ENCODE assay signal across 12 cellular contexts in the genomic region with DNA sequence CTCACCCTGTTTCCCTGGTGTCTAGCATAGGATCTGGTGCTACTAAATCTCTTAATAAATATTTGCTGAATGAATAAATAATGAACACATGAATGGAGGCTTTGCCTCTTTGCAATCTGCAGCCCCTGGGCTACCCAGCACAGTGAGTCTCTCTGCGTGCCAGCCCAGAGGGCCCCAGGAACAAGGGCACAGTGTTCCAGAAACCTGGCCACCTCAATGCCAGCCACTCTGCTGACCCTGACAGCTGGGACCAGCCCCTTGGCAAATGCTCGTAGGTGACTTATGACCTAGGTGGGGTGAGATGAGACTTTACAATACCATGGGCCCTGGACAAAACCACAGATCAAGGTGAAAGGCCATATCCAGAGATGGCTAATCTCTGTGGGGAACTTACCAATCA. TPM values are rescaled to one million over a fixed set of nuclear protein-coding genes. Genes with fewer than 3 reads are reported as not detected.
A peak's percentile ranks its signal among the peaks of the same experiment; 100 is the strongest.
DNase-seq lines count a peak whose midpoint lies in the region; ATAC-seq, FAIRE-seq and TF ChIP-seq lines count a peak whose summit lies in the region.
"Had no signal": no experiment of that assay in that cellular context is flagged by ENCODE, and none has a peak within 500 bp of the region (broad histone marks: within the 10 kb centered on the region; RNA-seq: fewer than 3 reads in every experiment).

No MANE protein-coding gene starts in this region.

- H3K9ac ChIP-seq in mesendoderm (ENCODE audit: low read length) = no peak overlapping the region

- no peak for TF ChIP-seq POLR2A in stomach (IDR thresholded peaks at IDR 0.05)

- H3K4ac ChIP-seq in mesendoderm (ENCODE audit: low read depth, low read length) = no peak overlapping the region

- no peak for FAIRE-seq in D721Med (lab: Jason Lieb, UNC)
- FAIRE-seq: frontal cortex had no signal

- TF ChIP-seq CTCF in HFFc6 (IDR thresholded peaks at IDR 0.05) (no peak), ascending aorta (IDR thresholded peaks at IDR 0.05) (no peak), stomach (IDR thresholded peaks at IDR 0.05) (no peak), D721Med (IDR thresholded peaks at IDR 0.05; ENCODE audit: insufficient read depth, missing control alignments) (no peak)

- no peak for TF ChIP-seq EP300 in stomach (IDR thresholded peaks at IDR 0.05)

- H4K8ac ChIP-seq in mesendoderm (ENCODE audit: low read depth, low read length) = no peak overlapping the region

- no peak overlapping the region for H3K18ac ChIP-seq in mesendoderm (ENCODE audit: low read length)

- peak overlapping the region; percentile 71 for H3K4me3 Mint-ChIP-seq in HFFc6
- H3K4me3 Mint-ChIP-seq: activated CD4-positive, alpha-beta T cell treated with anti-CD3 and anti-CD28 coated beads, Interleukin-2, amount 10 ng/mL, durations not matched to agents 7 days and 5 days had no signal

- no peaks in the 10 kb centered on the region for H3K79me1 ChIP-seq in mesendoderm (ENCODE audit: low read length)

- H3K4me3 ChIP-seq in ascending aorta (peak overlapping the region in 1 of 2 donors; percentile 14), stomach (no peak overlapping the region), mesendoderm (ENCODE audit: low read length) (no peak overlapping the region)

- H2BK15ac ChIP-seq in mesendoderm (replicated peaks; ENCODE audit: low read depth) = no peak overlapping the region

- intact Hi-C loops in ascending aorta (cut with DNase I) = loop anchor here (1.0 kb wide), 1 partner anchor 32 kb away; the partner anchor contains the start of genes UQCR10 and ZMAT5
- intact Hi-C loops in stomach (cut with DNase I; ENCODE audit: low total_unique reads) = no loop called here

- WGBS in stomach, 5 donors = 26 to 64% (median 36%) methylated on average over 2 of the region's 2 CpGs
- no CpG with 5 or more reads among the region's 2 CpGs for WGBS in mesendoderm (ENCODE audit: extremely low coverage, insufficient coverage, low lambda C conversion rate)

- DNase-seq in HFFc6 = no peak
- no peak for DNase-seq in ascending aorta (ENCODE audit: low spot score in 2 of 2)
- DNase-seq in stomach = peak; percentile 46
- no peak for DNase-seq in COR-L47 (lab: John Stamatoyannopoulos, UW)
- no peak for DNase-seq in D721Med (ENCODE audit: insufficient read length, low spot score)
- DNase-seq in mesendoderm = no peak
- DNase-seq: activated CD4-positive, alpha-beta T cell treated with anti-CD3 and anti-CD28 coated beads, Interleukin-2, amount 10 ng/mL, durations not matched to agents 7 days and 5 days; NCI-H1694 treated with DMSO at 0.1 percent for 48 hours; RPMI8226 had no signal

- H3K56ac ChIP-seq in mesendoderm (ENCODE audit: low read length) = no peak overlapping the region

- peak overlapping the region; percentile 90 for H3K27ac Mint-ChIP-seq in HFFc6

- H4K5ac ChIP-seq in mesendoderm (ENCODE audit: low read length) = no peak overlapping the region

- ATAC-seq in HG02623 (IDR thresholded peaks at IDR 0.05; ENCODE audit: unreplicated experiment) = no peak

- peaks cover 37% of the 10 kb centered on the region for H3K4me1 Mint-ChIP-seq in HFFc6 (ENCODE audit: low read depth)

- H3K79me2 ChIP-seq in mesendoderm (ENCODE audit: control insufficient read depth, insufficient read depth, low read length) = no peaks in the 10 kb centered on the region

- no peaks in the 10 kb centered on the region for H3K27me3 Mint-ChIP-seq in HFFc6 (ENCODE audit: insufficient read depth)
- H3K27me3 Mint-ChIP-seq: activated CD4-positive, alpha-beta T cell treated with anti-CD3 and anti-CD28 coated beads, Interleukin-2, amount 10 ng/mL, durations not matched to agents 7 days and 5 days had no signal

- H3K4me2 ChIP-seq in mesendoderm (ENCODE audit: low read length) = no peak overlapping the region

- no peaks in the 10 kb centered on the region for H3K9me3 ChIP-seq in ascending aorta
- no peaks in the 10 kb centered on the region for H3K9me3 ChIP-seq in stomach

- H3K23ac ChIP-seq in mesendoderm (ENCODE audit: low read length) = no peak overlapping the region

- H2BK120ac ChIP-seq in mesendoderm (ENCODE audit: low read depth, low read length) = no peak overlapping the region

- H3K36me3 ChIP-seq in ascending aorta (peaks cover 56 to 66% of the 10 kb centered on the region in 2 donors), stomach (peaks cover 39 to 99% (median 84%) of the 10 kb centered on the region in 4 donors), mesendoderm (ENCODE audit: control insufficient read depth, insufficient read depth, low read length) (peaks cover 15% of the 10 kb centered on the region)

- H3K4me1 ChIP-seq in ascending aorta (peaks cover 0 to 11% of the 10 kb centered on the region in 2 donors), stomach (peaks cover 44 to 61% (median 50%) of the 10 kb centered on the region in 4 donors), mesendoderm (ENCODE audit: control insufficient read depth, low read depth, low read length) (peaks cover 2% of the 10 kb centered on the region)

- H3K27me3 ChIP-seq in ascending aorta (no peaks in the 10 kb centered on the region), layer of hippocampus (ENCODE audit: control insufficient read depth, insufficient read depth, low read length) (no peaks in the 10 kb centered on the region), stomach (no peaks in the 10 kb centered on the region), mesendoderm (ENCODE audit: insufficient read depth, low read length, poor library complexity) (no peaks in the 10 kb centered on the region)

- H3K36me3 Mint-ChIP-seq in HFFc6 (ENCODE audit: low read depth) = peaks cover 34% of the 10 kb centered on the region

- peak overlapping the region; percentile 51 to 55 for H3K27ac ChIP-seq in ascending aorta
- peak overlapping the region; percentile 85 for H3K27ac ChIP-seq in layer of hippocampus (ENCODE audit: low read depth, low read length)
- peak overlapping the region; percentile 69 to 89 (median 83) for H3K27ac ChIP-seq in stomach
- H3K27ac ChIP-seq in mesendoderm (ENCODE audit: low read depth, low read length) = no peak overlapping the region

- H2AK5ac ChIP-seq in mesendoderm (ENCODE audit: low read length) = no peak overlapping the region

- H2BK5ac ChIP-seq in mesendoderm (ENCODE audit: low read length) = no peak overlapping the region

- H3K9me3 Mint-ChIP-seq in HFFc6 = no peaks in the 10 kb centered on the region
- H3K9me3 Mint-ChIP-seq: activated CD4-positive, alpha-beta T cell treated with anti-CD3 and anti-CD28 coated beads, Interleukin-2, amount 10 ng/mL, durations not matched to agents 7 days and 5 days had no signal

RNA-seq across cellular contexts. Expression of gene UQCR10, which starts 31.6 kb away (rescaled TPM):
- total RNA-seq in HFFc6 (2021; fragmentation: NEBNext Ultra II Directional; extraction: Animal tissue kit (Norgen Biotek cat#: 25700)) = 100 to 1,000 TPM; 137 to 153 (median 150) TPM
- 66.8 TPM for total RNA-seq in ascending aorta
- total RNA-seq in stomach = 100 to 1,000 TPM in 1 of 5 donors, 10 to 100 TPM in 3, 1 to 10 TPM in 1; 2.0 to 136 (median 49.6) TPM
- 100 to 1,000 TPM; 248 to 307 (median 293) TPM for polyA plus RNA-seq in stomach
- polyA plus RNA-seq in mesendoderm (2013, experiment 1 of 2) = 135 TPM
- 136 TPM for polyA plus RNA-seq in mesendoderm (2013, experiment 2 of 2)

RNA-seq across cellular contexts. Expression of gene ZMAT5, which starts 32.0 kb away (rescaled TPM):
- 10 to 100 TPM; 24.9 to 28.6 (median 26.1) TPM for total RNA-seq in HFFc6 (2021; fragmentation: NEBNext Ultra II Directional; extraction: Animal tissue kit (Norgen Biotek cat#: 25700))
- total RNA-seq in ascending aorta = 59.3 TPM
- 10 to 100 TPM in 2 of 5 donors, 1 to 10 TPM in 2, under 1 TPM in 1; 0.58 to 19.0 (median 5.3) TPM for total RNA-seq in stomach
- polyA plus RNA-seq in stomach = 10 to 100 TPM; 30.3 to 37.9 (median 37.7) TPM
- polyA plus RNA-seq in mesendoderm (2013, experiment 1 of 2) = 10.6 TPM
- polyA plus RNA-seq in mesendoderm (2013, experiment 2 of 2) = 11.3 TPM

RNA-seq across cellular contexts. Expression of gene ASCC2, which starts 39.3 kb away (rescaled TPM):
- total RNA-seq in HFFc6 (2021; fragmentation: NEBNext Ultra II Directional; extraction: Animal tissue kit (Norgen Biotek cat#: 25700)) = 10 to 100 TPM; 60.1 to 73.6 (median 66.4) TPM
- total RNA-seq in ascending aorta (24.9 TPM), stomach (100 to 1,000 TPM in 1 of 5 donors, 10 to 100 TPM in 4; 39.7 to 129 (median 80.5) TPM)
- 10 to 100 TPM; 53.5 to 75.3 (median 59.3) TPM for polyA plus RNA-seq in stomach
- 40.2 TPM for polyA plus RNA-seq in mesendoderm (2013, experiment 1 of 2)
- 41.6 TPM for polyA plus RNA-seq in mesendoderm (2013, experiment 2 of 2)
